Comparison of ENCODE assay signal across 18 cellular contexts in genomic region chr17:81323411-81323868, GRCh38. TPM values are rescaled to one million over a fixed set of nuclear protein-coding genes. Genes with fewer than 3 reads are reported as not detected.
DNase-seq lines count a peak whose midpoint lies in the region; ATAC-seq, FAIRE-seq and TF ChIP-seq lines count a peak whose summit lies in the region.
"Had no signal": no experiment of that assay in that cellular context is flagged by ENCODE, and none has a peak within 500 bp of the region (broad histone marks: within the 10 kb centered on the region; RNA-seq: fewer than 3 reads in every experiment).

No MANE protein-coding gene starts in this region.

- no TSS peak for BruUV-seq in K562 (replicated peaks; lab: Mats Ljungman, UMichigan)

- ATAC-seq in K562 = no peak
- no peak for ATAC-seq in GM19035 (IDR thresholded peaks at IDR 0.05; ENCODE audit: unreplicated experiment)

- peak overlapping the region; percentile 67 for H3K27ac ChIP-seq in BLaER1
- H3K27ac ChIP-seq in K562 (ENCODE audit: extremely low read depth, low read depth, low read length) = no peak overlapping the region
- H3K27ac ChIP-seq: pancreas, right atrium auricular region, spleen, WERI-Rb-1 had no signal

- H3K4me3 ChIP-seq in BLaER1 (no peak overlapping the region), K562 (no peak overlapping the region), lower leg skin (ENCODE audit: low read depth, poor library complexity, severe bottlenecking) (no peak overlapping the region)
- H3K4me3 ChIP-seq: HAP-1, MG63, pancreas, right atrium auricular region, spleen, tibial nerve had no signal

- intact Hi-C loops in K562 (cut with micrococcal nuclease) = no loop called here
- intact Hi-C loops in lower leg skin (cut with DNase I; ENCODE audit: low total_unique reads) = no loop called here

- no peak for TF ChIP-seq POLR2A in K562 (conservative IDR thresholded peaks at IDR 0.05)
- TF ChIP-seq POLR2A in lower leg skin (IDR thresholded peaks at IDR 0.05) = no peak

- FAIRE-seq in K562 (lab: Jason Lieb, UNC) = no peak
- FAIRE-seq: HTR-8/SVneo, kidney, pancreas had no signal

- 77% methylated on average over 12 of the region's 20 CpGs for WGBS in K562 (ENCODE audit: insufficient coverage, low coverage, missing lambda C conversion rate)
- 31 to 32% methylated on average over 15 to 20 of the region's 20 CpGs for WGBS in lower leg skin, 2 donors

- CTCF ChIA-PET in K562 (lab: Yijun Ruan, JAX; ENCODE audit: low intra/inter-chr PET ratio) = no interaction called here

- H3K9me1 ChIP-seq in K562 (ENCODE audit: control insufficient read depth, insufficient read depth, low read length) = no peaks in the 10 kb centered on the region

- no peaks in the 10 kb centered on the region for H3K27me3 ChIP-seq in BLaER1
- no peaks in the 10 kb centered on the region for H3K27me3 ChIP-seq in K562 (ENCODE audit: control insufficient read depth in 2 of 2, insufficient read depth in 2 of 2, low read length in 2 of 2)
- H3K27me3 ChIP-seq: MG63, pancreas, right atrium auricular region, tibial nerve had no signal

- in situ Hi-C loops in K562 (cut with MboI) = no loop called here

- no peaks in the 10 kb centered on the region for H3K79me2 ChIP-seq in K562 (ENCODE audit: control insufficient read depth, insufficient read depth, low read length)

- POLR2A ChIA-PET in K562 (lab: Yijun Ruan, JAX) = interaction anchor here (0.9 to 1.0 kb wide), 2 partner anchors 10 to 14 kb away, joined by 3 read pairs; no protein-coding TSS in a partner anchor

- H3K9me3 ChIP-seq in BLaER1 = no peaks in the 10 kb centered on the region
- H3K9me3 ChIP-seq in K562 (replicated peaks; ENCODE audit: control insufficient read depth, insufficient read depth, low read depth, low read length) = no peaks in the 10 kb centered on the region
- H3K9me3 ChIP-seq: HAP-1, MG63, pancreas, right atrium auricular region, spleen, tibial nerve had no signal

- H3K4me1 ChIP-seq in BLaER1 (peaks cover 62% of the 10 kb centered on the region), K562 (replicated peaks in 1 of 2; ENCODE audit: control insufficient read depth in 2 of 2, insufficient read depth in 2 of 2, low read length in 2 of 2) (peaks cover 0 to 55% of the 10 kb centered on the region in 2 experiments; a peak in 2 of 5 replicates)

- peak; percentile 50 for DNase-seq in MV-4-11 (lab: John Stamatoyannopoulos, UW)
- DNase-seq in K562 (ENCODE audit: extremely low read depth in 1 of 4, low spot score in 3 of 4) = no peak
- DNase-seq in lower leg skin (ENCODE audit: low spot score in 2 of 2) = peak; percentile 71 to 92
- DNase-seq in NCI-H1092 (lab: John Stamatoyannopoulos, UW) = no peak
- DNase-seq in kidney tubule cell (ENCODE audit: low spot score) = no peak
- DNase-seq: KG1, kidney, nephron progenitor cell, spleen had no signal

- TF ChIP-seq EP300 in K562 (IDR thresholded peaks at IDR 0.05; ENCODE audit: low read length) = no peak

- no peak overlapping the region for H2AFZ ChIP-seq in K562 (ENCODE audit: low read depth, low read length)

- H3K4me2 ChIP-seq in BLaER1 (peak overlapping the region; percentile 87), K562 (ENCODE audit: insufficient read depth, low read length) (no peak overlapping the region)

- TF ChIP-seq RAD21 in K562 (CRISPR knock-in tag; conservative IDR thresholded peaks at IDR 0.05 in 1 of 2, IDR thresholded peaks at IDR 0.05 in 1 of 2) = no peak

- TF ChIP-seq CTCF in K562 (IDR thresholded peaks at IDR 0.05 in 2 of 3, conservative IDR thresholded peaks at IDR 0.05 in 1 of 3; ENCODE audit: insufficient read depth in 2 of 3, low read depth in 1 of 3, low read length in 3 of 3) = no peak
- no peak for TF ChIP-seq CTCF in lower leg skin (IDR thresholded peaks at IDR 0.05)

- no peaks in the 10 kb centered on the region for H4K20me1 ChIP-seq in BLaER1
- no peaks in the 10 kb centered on the region for H4K20me1 ChIP-seq in K562 (replicated peaks; ENCODE audit: control insufficient read depth, insufficient read depth, low read length)

- no peaks in the 10 kb centered on the region for H3K36me3 ChIP-seq in BLaER1
- H3K36me3 ChIP-seq in K562 (ENCODE audit: control insufficient read depth, insufficient read depth, low read length) = no peaks in the 10 kb centered on the region
- H3K36me3 ChIP-seq: HAP-1, MG63, pancreas, right atrium auricular region, spleen, tibial nerve, WERI-Rb-1 had no signal

- H3K9ac ChIP-seq in BLaER1 (peak overlapping the region; percentile 49; the same call in 1 of the 2 replicates), K562 (ENCODE audit: insufficient read depth in 1 of 2, low read depth in 2 of 2, low read length in 2 of 2) (peak overlapping the region in 1 of 2 experiments; percentile 42; a peak in 1 of 4 replicates)

TF ChIP-seq in K562, 482 proteins besides CTCF, POLR2A, EP300 and RAD21:
- TF ChIP-seq TCF3 (CRISPR knock-in tag; IDR thresholded peaks at IDR 0.05) (no peak), POLR2AphosphoS2 (IDR thresholded peaks at IDR 0.05; ENCODE audit: low read length) (no peak), HMGN3 (IDR thresholded peaks at IDR 0.05; ENCODE audit: borderline replicate concordance, extremely low read depth, insufficient read length, low read depth, low read length) (peak; percentile 31), BRD9 (IDR thresholded peaks at IDR 0.05; ENCODE audit: low read depth, partially characterized antibody) (no peak), ZBTB7A (IDR thresholded peaks at IDR 0.05; ENCODE audit: borderline replicate concordance, control insufficient read depth, low read depth, low read length) (0 out of 2 replicates have a peak, but pooled peaks have one; percentile 22)

RNA-seq across cellular contexts. Expression of gene SLC38A10, which starts 28.3 kb away (rescaled TPM):
- total RNA-seq in K562 (2011; cell fraction: chromatin; rRNA removed; ENCODE audit: low replicate concordance) = 96.2 and 235 TPM in 2 replicates
- total RNA-seq in K562 (2011; cell fraction: nucleolus; rRNA removed) = 109 and 114 TPM in 2 replicates
- total RNA-seq in K562 (2011; cell fraction: nucleoplasm; rRNA removed) = 104 and 132 TPM in 2 replicates
- total RNA-seq in K562 (2014; rRNA removed) = 35.6 and 35.8 TPM in 2 replicates
- total RNA-seq in K562 (2014; rRNA removed; fragmentation: Illumina TruSeq; extraction: Trizol) = 4.3 and 5.2 TPM in 2 replicates
- total RNA-seq in K562 (2015; rRNA removed; fragmentation: Illumina TruSeq; extraction: Trizol) = 15.5 and 16.1 TPM in 2 replicates
- total RNA-seq in K562 (2021) = 52.8 and 54.2 TPM in 2 replicates
- polyA plus RNA-seq in K562 (2011; rRNA removed) = 13.1 and 18.0 TPM in 2 replicates
- 18.4 and 29.4 TPM in 2 replicates for polyA plus RNA-seq in K562 (2011; cell fraction: cytosol; rRNA removed)
- 50.2 and 67.4 TPM in 2 replicates for polyA plus RNA-seq in K562 (2011; cell fraction: nucleus; rRNA removed)
- polyA plus RNA-seq in K562 (2012) = 38.9 and 86.6 TPM in 2 replicates
- 13.8 and 24.0 TPM in 2 replicates for polyA plus RNA-seq in K562 (2014; fragmentation: Illumina TruSeq; extraction: Trizol)
- polyA plus RNA-seq in K562 (2014; fragmentation: Nextera tagmentation; extraction: Ambion mirVana) = under 1 TPM; 0.45 to 0.92 TPM
- polyA plus RNA-seq in K562 (2014; rRNA removed) = 31.7 and 32.1 TPM in 2 replicates
- 16.9 and 24.8 TPM in 2 replicates for polyA minus RNA-seq in K562 (2011; rRNA and poly(A)+ RNA removed)
- 54.3 and 65.3 TPM in 2 replicates for polyA minus RNA-seq in K562 (2011; cell fraction: cytosol; rRNA and poly(A)+ RNA removed)
- polyA minus RNA-seq in K562 (2011; cell fraction: nucleus; rRNA and poly(A)+ RNA removed) = 28.7 and 33.2 TPM in 2 replicates
- total RNA-seq in lower leg skin = 100 to 1,000 TPM in 1 of 4 donors, 10 to 100 TPM in 3; 47.5 to 100 (median 73.3) TPM

Comparison
In these comparisons a context has a peak if more than half of its experiments do, and no peak if none do; other contexts are left out.
1. DNase-seq: peak in MV-4-11 (single experiment) and lower leg skin (2 of 2); none in K562 (0 of 4), NCI-H1092 (single experiment) and kidney tubule cell (single experiment).